In genomic region chr1:17297991-17298390, GRCh38 we compare ENCODE assay signal across 30 cellular contexts. TPM values are rescaled to one million over a fixed set of nuclear protein-coding genes. Genes with fewer than 3 reads are reported as not detected.
"Had no signal": no experiment of that assay in that cellular context is flagged by ENCODE, and none has a peak within 500 bp of the region (broad histone marks: within the 10 kb centered on the region; RNA-seq: fewer than 3 reads in every experiment).

No MANE protein-coding gene starts in this region.

- H3K4me2 ChIP-seq: neural progenitor cell had no signal

- H3K4me1 ChIP-seq: body of pancreas, neural progenitor cell, psoas muscle, tibial artery had no signal

- H3K9me3 ChIP-seq: body of pancreas had no signal

- H3K36me3 ChIP-seq: neural progenitor cell, tibial artery had no signal

- H3K27ac ChIP-seq: body of pancreas, neural progenitor cell, psoas muscle, tibial artery had no signal

- FAIRE-seq: endometrium, kidney, TTC549, urothelium cell line had no signal

- DNase-seq: activated CD4-positive, alpha-beta T cell treated with anti-CD3 and anti-CD28 coated beads for 1 hour; activated CD4-positive, alpha-beta T cell treated with anti-CD3 and anti-CD28 coated beads, Interleukin-2, amount 50 U/mL, for 1 hour; activated CD8-positive, alpha-beta T cell treated with anti-CD3 and anti-CD28 coated beads, Interleukin-2, amount 10 ng/mL, durations not matched to agents 7 days and 5 days; activated gamma-delta T cell; activated naive CD4-positive, alpha-beta T cell treated with anti-CD3 and anti-CD28 coated beads, Interleukin-2, amount 50 U/mL, for 16 hours; activated naive CD8-positive, alpha-beta T cell treated with anti-CD3 and anti-CD28 coated beads, Interleukin-2, amount 50 U/mL, for 24 hours; anterior cingulate cortex; body of pancreas; kidney; naive thymus-derived CD8-positive, alpha-beta T cell; psoas muscle; right cardiac atrium; stimulated activated CD4-positive, alpha-beta T cell treated with anti-CD3 and anti-CD28 coated beads, Interleukin-12 subunit alpha, Interleukin-12 subunit beta, amount 100 ng/mL, for 4 hours; stimulated activated CD4-positive, alpha-beta T cell treated with anti-CD3 and anti-CD28 coated beads, Interleukin-4, amount 100 ng/mL, for 4 hours; stimulated activated naive CD8-positive, alpha-beta T cell treated with anti-CD3 and anti-CD28 coated beads, Interleukin-15, Interleukin-2, amounts not matched to agents 100 U/mL and 50 U/mL, for 24 hours; substantia nigra; T-cell; tibial artery had no signal

- H3K27me3 ChIP-seq: body of pancreas, neural progenitor cell had no signal

- H2AFZ ChIP-seq: neural progenitor cell had no signal

- H3K4me3 ChIP-seq: body of pancreas, lung, neural progenitor cell, psoas muscle, tibial artery had no signal

RNA-seq across cellular contexts. Expression of gene PADI4, which starts 10.0 kb away (rescaled TPM):
- total RNA-seq: activated T-helper 1 cell treated with anti-CD3 and anti-CD28 coated beads, Interleukin-12 subunit alpha, Interleukin-12 subunit beta, Interleukin-2, Interleukin-4 antibody, amounts not matched to agents 30 ng/mL and 10 ng/mL and 1 ng/mL, durations not matched to agents 14 hours and 24 hours and 36 hours; body of pancreas; chondrocyte; fibroblast of villous mesenchyme; mesothelial cell of epicardium; osteoblast had no signal

RNA-seq across cellular contexts. Expression of gene PADI3, which starts 49.1 kb away (rescaled TPM):
- total RNA-seq: activated CD8-positive, alpha-beta T cell treated with anti-CD3 and anti-CD28 coated beads, Interleukin-2, amount 10 ng/mL, durations not matched to agents 7 days and 5 days; activated T-helper 1 cell treated with anti-CD3 and anti-CD28 coated beads, Interleukin-12 subunit alpha, Interleukin-12 subunit beta, Interleukin-2, Interleukin-4 antibody, amounts not matched to agents 30 ng/mL and 10 ng/mL and 1 ng/mL, durations not matched to agents 14 hours and 24 hours and 36 hours; body of pancreas; cardiac septum; chondrocyte; fibroblast of villous mesenchyme; kidney; left lobe of liver; lung; mesothelial cell of epicardium; naive thymus-derived CD8-positive, alpha-beta T cell; osteoblast; right cardiac atrium; T-cell had no signal
- polyA plus RNA-seq: naive thymus-derived CD8-positive, alpha-beta T cell; right cardiac atrium had no signal
